Comparison of ENCODE assay signal across 1 cellular context in genomic region chr1:108913105-108913948, GRCh38.
TF ChIP-seq lines count a peak whose summit lies in the region.

No MANE protein-coding gene starts in this region.

TF ChIP-seq in K562, 482 proteins besides CTCF, POLR2A, EP300 and RAD21 (continued from another document):
- TF ChIP-seq THAP12 (CRISPR knock-in tag; IDR thresholded peaks at IDR 0.05) (no peak), ZNF445 (CRISPR knock-in tag; IDR thresholded peaks at IDR 0.05; ENCODE audit: low read depth) (no peak), MAFF (IDR thresholded peaks at IDR 0.05; ENCODE audit: low read length) (peak; percentile 85), ADNP (tag; IDR thresholded peaks at IDR 0.05) (no peak; the same call in 1 of the 2 replicates), XRCC4 (IDR thresholded peaks at IDR 0.05; ENCODE audit: extremely low read depth, insufficient read depth, insufficient read length) (no peak), HDAC2 (IDR thresholded peaks at IDR 0.05) (peak; percentile 43; the same call in 1 of the 2 replicates), CHD2 (IDR thresholded peaks at IDR 0.05; ENCODE audit: low read depth, low read length) (no peak), NCOA1 (IDR thresholded peaks at IDR 0.05; ENCODE audit: low read depth) (no peak; the same call in 1 of the 2 replicates), C11orf30 (IDR thresholded peaks at IDR 0.05; ENCODE audit: low read depth) (peak; percentile 94), E2F3 (CRISPR knock-in tag; IDR thresholded peaks at IDR 0.05) (no peak), BHLHE40 (IDR thresholded peaks at IDR 0.05; ENCODE audit: low read length) (no peak), PKNOX1 (IDR thresholded peaks at IDR 0.05) (peak; percentile 97), ETS1 (conservative IDR thresholded peaks at IDR 0.05; ENCODE audit: control insufficient read depth, low read depth, low read length) (no peak), SIN3A (IDR thresholded peaks at IDR 0.05; ENCODE audit: borderline replicate concordance in 2 of 2, control insufficient read depth in 1 of 2, low read depth in 2 of 2, low read length in 2 of 2) (peak in 1 of 2 experiments; percentile 38; a peak in 1 of 4 replicates), SMARCC2 (IDR thresholded peaks at IDR 0.05; ENCODE audit: low read depth) (0 out of 2 replicates have a peak, but pooled peaks have one; percentile 48)
